8 cellular contexts compared by ENCODE assay signal in genomic region chr17:42274812-42275526, GRCh38. TPM values are rescaled to one million over a fixed set of nuclear protein-coding genes. Genes with fewer than 3 reads are reported as not detected.
DNase-seq lines count a peak whose midpoint lies in the region; ATAC-seq and TF ChIP-seq lines count a peak whose summit lies in the region.

No MANE protein-coding gene starts in this region.

- no peak for TF ChIP-seq CTCF in CD8-positive, alpha-beta T cell (IDR thresholded peaks at IDR 0.05)
- TF ChIP-seq CTCF in epithelial cell of proximal tubule (conservative IDR thresholded peaks at IDR 0.05; ENCODE audit: low read depth, low read length) (no peak), osteoblast (IDR thresholded peaks at IDR 0.05; ENCODE audit: extremely low read depth, low read depth, low read length) (no peak)

- peaks cover 28% of the 10 kb centered on the region for H4K20me1 ChIP-seq in osteoblast (ENCODE audit: insufficient read depth, low read length)

- peaks cover 62% of the 10 kb centered on the region for H3K4me1 Mint-ChIP-seq in CD8-positive, alpha-beta T cell (ENCODE audit: low read depth)

- no peak for ATAC-seq in CD8-positive, alpha-beta T cell

- no peaks in the 10 kb centered on the region for H3K9me3 ChIP-seq in CD8-positive, alpha-beta T cell (ENCODE audit: low read length)
- no peaks in the 10 kb centered on the region for H3K9me3 ChIP-seq in osteoblast (ENCODE audit: low read depth, low read length)

- peaks cover 13% of the 10 kb centered on the region for H3K36me3 Mint-ChIP-seq in CD8-positive, alpha-beta T cell

- H3K27ac ChIP-seq in CD8-positive, alpha-beta T cell (ENCODE audit: low read depth, low read length): peak overlapping the region; percentile 77
- peak overlapping the region; percentile 18 for H3K27ac ChIP-seq in osteoblast (ENCODE audit: low read depth, low read length)

- no peaks in the 10 kb centered on the region for H3K9me3 Mint-ChIP-seq in CD8-positive, alpha-beta T cell

- intact Hi-C loops in CD8-positive, alpha-beta T cell (cut with DNase I, micrococcal nuclease): loop anchor here in 1 of 2 experiments (1.0 to 5.0 kb wide), 2 partner anchors 27 to 38 kb away; no protein-coding TSS in a partner anchor

- no peaks in the 10 kb centered on the region for H3K27me3 Mint-ChIP-seq in CD8-positive, alpha-beta T cell (ENCODE audit: low read depth)

- H2AFZ ChIP-seq in osteoblast (ENCODE audit: low read length): peak overlapping the region; percentile 78

- peak overlapping the region; percentile 65 for H3K4me3 ChIP-seq in CD8-positive, alpha-beta T cell (ENCODE audit: low read depth, low read length)
- H3K4me3 ChIP-seq in epithelial cell of proximal tubule (ENCODE audit: low read depth, low read length) (peak overlapping the region; percentile 75), osteoblast (ENCODE audit: insufficient read depth, low read length) (peak overlapping the region; percentile 72)

- H3K27me3 ChIP-seq in CD8-positive, alpha-beta T cell (ENCODE audit: insufficient read depth, low read length): no peaks in the 10 kb centered on the region
- no peaks in the 10 kb centered on the region for H3K27me3 ChIP-seq in osteoblast (ENCODE audit: insufficient read depth, low read length)

- H3K4me1 ChIP-seq in CD8-positive, alpha-beta T cell (ENCODE audit: insufficient read depth, low read length): peaks cover 56% of the 10 kb centered on the region
- H3K4me1 ChIP-seq in osteoblast (ENCODE audit: insufficient read depth, low read length): peaks cover 12% of the 10 kb centered on the region

- POLR2A ChIA-PET in CD8-positive, alpha-beta T cell (lab: Charles Lee): interaction anchor here (1.1 to 4.1 kb wide), 12 partner anchors 9 to 113 kb away, joined by 3 to 38 read pairs (median 8); partner anchors contain the start of gene STAT3

- CTCF ChIA-PET in CD8-positive, alpha-beta T cell (lab: Charles Lee): interaction anchor here (1.3 to 3.0 kb wide), 5 partner anchors 12 to 131 kb away, joined by 3 to 13 read pairs (median 5); no protein-coding TSS in a partner anchor

- H3K79me2 ChIP-seq in osteoblast (ENCODE audit: insufficient read depth, low read length): peaks cover 50% of the 10 kb centered on the region

- no peaks in the 10 kb centered on the region for H3K36me3 ChIP-seq in CD8-positive, alpha-beta T cell (ENCODE audit: insufficient read depth, low read length)
- H3K36me3 ChIP-seq in osteoblast (ENCODE audit: insufficient read depth, low read length): no peaks in the 10 kb centered on the region

- peak overlapping the region; percentile 85 for H3K4me2 ChIP-seq in osteoblast (ENCODE audit: insufficient read depth, low read length)

- peak overlapping the region; percentile 96 for H3K4me3 Mint-ChIP-seq in CD8-positive, alpha-beta T cell

- peak overlapping the region; percentile 98 for H3K27ac Mint-ChIP-seq in CD8-positive, alpha-beta T cell

- DNase-seq in CD8-positive, alpha-beta T cell: no peak
- DNase-seq in OCI-M1 (lab: John Stamatoyannopoulos, UW): peak; percentile 69
- no peak for DNase-seq in epithelial cell of proximal tubule (ENCODE audit: low read depth)
- DNase-seq in osteoblast (ENCODE audit: insufficient read length, low spot score, missing footprints): no peak
- no peak for DNase-seq in LoVo (ENCODE audit: low spot score)
- no peak for DNase-seq in epidermal melanocyte (ENCODE audit: insufficient read length, low spot score)
- DNase-seq in NCI-H1105 treated with DMSO at 0.1 percent for 48 hours (lab: John Stamatoyannopoulos, UW): no peak
- no peak for DNase-seq in NCI-H1092 treated with DMSO at 0.1 percent for 48 hours (lab: John Stamatoyannopoulos, UW)

RNA-seq across cellular contexts. Expression of gene STAT5B, which starts 1.2 kb away (rescaled TPM):
- 10 to 100 TPM; 85.2 to 85.5 TPM for total RNA-seq in CD8-positive, alpha-beta T cell
- total RNA-seq in epithelial cell of proximal tubule (16.0 and 19.5 TPM in 2 replicates), osteoblast (22.8 and 23.6 TPM in 2 replicates)

RNA-seq across cellular contexts. Expression of gene STAT5A, which starts 13.3 kb away (rescaled TPM):
- 100 to 1,000 TPM; 300 to 319 TPM for total RNA-seq in CD8-positive, alpha-beta T cell
- total RNA-seq in epithelial cell of proximal tubule (10.9 and 11.3 TPM in 2 replicates), osteoblast (35.5 and 38.6 TPM in 2 replicates)
